Comparison of ENCODE assay signal across 8 cellular contexts in genomic region chr6:31366693-31367470, GRCh38. TPM values are rescaled to one million over a fixed set of nuclear protein-coding genes. Genes with fewer than 3 reads are reported as not detected.
A peak's percentile ranks its signal among the peaks of the same experiment; 100 is the strongest.
DNase-seq lines count a peak whose midpoint lies in the region; ATAC-seq and TF ChIP-seq lines count a peak whose summit lies in the region.

No MANE protein-coding gene starts in this region.

- H3K9me3 ChIP-seq in BLaER1 treated with 17β-estradiol and CSF1 and Interleukin-3, amounts not matched to agents 10 nM and 100 nM (replicated peaks in 1 of 11) = peaks cover 0 to 4% (median 0%) of the 10 kb centered on the region in 11 experiments; a peak in 5 of 22 replicates

- no peaks in the 10 kb centered on the region for H3K36me3 ChIP-seq in BLaER1 treated with 17β-estradiol and CSF1 and Interleukin-3, amounts not matched to agents 10 nM and 100 nM

- H3K9me3 Mint-ChIP-seq in activated T-helper 17 cell treated with anti-CD3 and anti-CD28 coated beads, Interleukin-2, amount 50 U/mL, for 72 hours = no peaks in the 10 kb centered on the region
- H3K9me3 Mint-ChIP-seq in neural crest cell = peaks cover under 1% of the 10 kb centered on the region
- peaks cover 2% of the 10 kb centered on the region for H3K9me3 Mint-ChIP-seq in stimulated activated naive CD8-positive, alpha-beta T cell treated with anti-CD3 and anti-CD28 coated beads, Interleukin-15, Interleukin-2, amounts not matched to agents 100 ng/mL and 50 ng/mL, for 24 hours

- TF ChIP-seq EP300 in Ishikawa (IDR thresholded peaks at IDR 0.05; ENCODE audit: borderline replicate concordance) = no peak

- ATAC-seq in GM19395 (IDR thresholded peaks at IDR 0.05; ENCODE audit: unreplicated experiment) = peak; percentile 76
- ATAC-seq in activated T-helper 17 cell treated with anti-CD3 and anti-CD28 coated beads, Interleukin-2, amount 50 U/mL, for 72 hours (replicated peaks) = peak; percentile 98

- no peak overlapping the region for H3K27ac ChIP-seq in BLaER1 treated with 17β-estradiol and CSF1 and Interleukin-3, amounts not matched to agents 10 nM and 100 nM

- TF ChIP-seq CTCF in neural crest cell (conservative IDR thresholded peaks at IDR 0.05) = peak; percentile 96

- peak overlapping the region in 7 of 11 experiments; percentile 8 to 52 (median 39); a peak in 8 of 22 replicates for H3K9ac ChIP-seq in BLaER1 treated with 17β-estradiol and CSF1 and Interleukin-3, amounts not matched to agents 10 nM and 100 nM

- peak overlapping the region in 9 of 10 experiments; percentile 22 to 59 (median 44); a peak in 14 of 20 replicates for H3K4me3 ChIP-seq in BLaER1 treated with 17β-estradiol and CSF1 and Interleukin-3, amounts not matched to agents 10 nM and 100 nM

- H3K27me3 Mint-ChIP-seq in activated T-helper 17 cell treated with anti-CD3 and anti-CD28 coated beads, Interleukin-2, amount 50 U/mL, for 72 hours = peaks cover 10% of the 10 kb centered on the region
- H3K27me3 Mint-ChIP-seq in neural crest cell (ENCODE audit: low read depth) = peaks cover 87% of the 10 kb centered on the region
- H3K27me3 Mint-ChIP-seq in stimulated activated naive CD8-positive, alpha-beta T cell treated with anti-CD3 and anti-CD28 coated beads, Interleukin-15, Interleukin-2, amounts not matched to agents 100 ng/mL and 50 ng/mL, for 24 hours = peaks cover 26% of the 10 kb centered on the region

- peak overlapping the region; percentile 81 for H3K4me3 Mint-ChIP-seq in activated T-helper 17 cell treated with anti-CD3 and anti-CD28 coated beads, Interleukin-2, amount 50 U/mL, for 72 hours
- peak overlapping the region; percentile 5 for H3K4me3 Mint-ChIP-seq in neural crest cell
- H3K4me3 Mint-ChIP-seq in stimulated activated naive CD8-positive, alpha-beta T cell treated with anti-CD3 and anti-CD28 coated beads, Interleukin-15, Interleukin-2, amounts not matched to agents 100 ng/mL and 50 ng/mL, for 24 hours = peak overlapping the region; percentile 80

- peak; percentile 82 for DNase-seq in RKO (ENCODE audit: low spot score)
- DNase-seq in fibroblast of the conjunctiva (ENCODE audit: low read depth) = peak; percentile 79
- DNase-seq in neural crest cell (ENCODE audit: low read depth, low spot score) = peak; percentile 93

- peaks cover 0 to 14% (median 7%) of the 10 kb centered on the region in 10 experiments; a peak in 9 of 20 replicates for H3K4me1 ChIP-seq in BLaER1 treated with 17β-estradiol and CSF1 and Interleukin-3, amounts not matched to agents 10 nM and 100 nM

- peak overlapping the region; percentile 61 to 94 (median 78) for H3K4me2 ChIP-seq in BLaER1 treated with 17β-estradiol and CSF1 and Interleukin-3, amounts not matched to agents 10 nM and 100 nM

- H3K4me1 Mint-ChIP-seq in activated T-helper 17 cell treated with anti-CD3 and anti-CD28 coated beads, Interleukin-2, amount 50 U/mL, for 72 hours = peaks cover 12% of the 10 kb centered on the region
- peaks cover 16% of the 10 kb centered on the region for H3K4me1 Mint-ChIP-seq in neural crest cell
- peaks cover 25% of the 10 kb centered on the region for H3K4me1 Mint-ChIP-seq in stimulated activated naive CD8-positive, alpha-beta T cell treated with anti-CD3 and anti-CD28 coated beads, Interleukin-15, Interleukin-2, amounts not matched to agents 100 ng/mL and 50 ng/mL, for 24 hours (ENCODE audit: low read depth)

- no peaks in the 10 kb centered on the region for H4K20me1 ChIP-seq in BLaER1 treated with 17β-estradiol and CSF1 and Interleukin-3, amounts not matched to agents 10 nM and 100 nM

- H3K27ac Mint-ChIP-seq in activated T-helper 17 cell treated with anti-CD3 and anti-CD28 coated beads, Interleukin-2, amount 50 U/mL, for 72 hours = peak overlapping the region; percentile 1
- H3K27ac Mint-ChIP-seq in neural crest cell (ENCODE audit: unreplicated experiment) = no peak overlapping the region
- H3K27ac Mint-ChIP-seq in stimulated activated naive CD8-positive, alpha-beta T cell treated with anti-CD3 and anti-CD28 coated beads, Interleukin-15, Interleukin-2, amounts not matched to agents 100 ng/mL and 50 ng/mL, for 24 hours = peak overlapping the region; percentile 12

- no peaks in the 10 kb centered on the region for H3K36me3 Mint-ChIP-seq in activated T-helper 17 cell treated with anti-CD3 and anti-CD28 coated beads, Interleukin-2, amount 50 U/mL, for 72 hours (ENCODE audit: low read depth)
- peaks cover 2% of the 10 kb centered on the region for H3K36me3 Mint-ChIP-seq in neural crest cell (ENCODE audit: low read depth)
- peaks cover 1% of the 10 kb centered on the region for H3K36me3 Mint-ChIP-seq in stimulated activated naive CD8-positive, alpha-beta T cell treated with anti-CD3 and anti-CD28 coated beads, Interleukin-15, Interleukin-2, amounts not matched to agents 100 ng/mL and 50 ng/mL, for 24 hours (ENCODE audit: low read depth)

- TF ChIP-seq RAD21 in Ishikawa (IDR thresholded peaks at IDR 0.05; ENCODE audit: low read depth) = peak; percentile 95

- H3K27me3 ChIP-seq in BLaER1 treated with 17β-estradiol and CSF1 and Interleukin-3, amounts not matched to agents 10 nM and 100 nM = peaks cover 5 to 14% (median 10%) of the 10 kb centered on the region in 11 experiments; a peak in 12 of 22 replicates

TF ChIP-seq in Ishikawa, 13 proteins besides CTCF, POLR2A, EP300 and RAD21:
- TF ChIP-seq MAX (IDR thresholded peaks at IDR 0.05) (no peak), EGR1 (IDR thresholded peaks at IDR 0.05) (no peak), ZBTB7A (IDR thresholded peaks at IDR 0.05; ENCODE audit: low read depth) (no peak), REST (IDR thresholded peaks at IDR 0.05; ENCODE audit: low read depth) (no peak), TEAD4 (IDR thresholded peaks at IDR 0.05) (no peak), TAF1 (IDR thresholded peaks at IDR 0.05; ENCODE audit: low read depth) (no peak), NFIC (IDR thresholded peaks at IDR 0.05) (no peak), YY1 (IDR thresholded peaks at IDR 0.05; ENCODE audit: low read depth) (no peak), TCF12 (IDR thresholded peaks at IDR 0.05; ENCODE audit: low read depth) (no peak), FOXM1 (IDR thresholded peaks at IDR 0.05; ENCODE audit: borderline replicate concordance, low read depth) (no peak)

RNA-seq across cellular contexts. Expression of gene HLA-B, which starts 9.9 kb away (rescaled TPM):
- total RNA-seq in activated T-helper 17 cell treated with anti-CD3 and anti-CD28 coated beads, Interleukin-2, amount 50 U/mL, for 72 hours = 1,000 to 10,000 TPM; 3,089 to 4,180 TPM
- total RNA-seq in neural crest cell = 29.5 and 35.5 TPM in 2 replicates

RNA-seq across cellular contexts. Expression of gene MICA, which starts 36.5 kb away (rescaled TPM):
- 10 to 100 TPM; 11.6 to 16.2 TPM for total RNA-seq in activated T-helper 17 cell treated with anti-CD3 and anti-CD28 coated beads, Interleukin-2, amount 50 U/mL, for 72 hours
- total RNA-seq in neural crest cell = 21.1 and 21.7 TPM in 2 replicates

Comparison
In these comparisons a context has a peak if more than half of its experiments do, and no peak if none do; other contexts are left out.
1. H3K4me3 Mint-ChIP-seq: peak in every context shown above with its lines; median percentile 81 in activated T-helper 17 cell treated with anti-CD3 and anti-CD28 coated beads, Interleukin-2, amount 50 U/mL, for 72 hours; 80 in stimulated activated naive CD8-positive, alpha-beta T cell treated with anti-CD3 and anti-CD28 coated beads, Interleukin-15, Interleukin-2, amounts not matched to agents 100 ng/mL and 50 ng/mL, for 24 hours; 5 in neural crest cell.
2. RNA of gene HLA-B, which starts 9.9 kb away (total RNA-seq): 3,089 to 4,180 TPM in activated T-helper 17 cell treated with anti-CD3 and anti-CD28 coated beads, Interleukin-2, amount 50 U/mL, for 72 hours; 29.5 to 35.5 TPM in neural crest cell; every median in the first group is over 10 times any median in the second.
3. Peak in every context shown above with its lines, with median percentiles within 50 percentile points of each other: DNase-seq.